17 cellular contexts compared by ENCODE assay signal in genomic region chr1:51555866-51556619, GRCh38. TPM values are rescaled to one million over a fixed set of nuclear protein-coding genes. Genes with fewer than 3 reads are reported as not detected.
DNase-seq lines count a peak whose midpoint lies in the region; ATAC-seq and TF ChIP-seq lines count a peak whose summit lies in the region.
"Had no signal": no experiment of that assay in that cellular context is flagged by ENCODE, and none has a peak within 500 bp of the region (broad histone marks: within the 10 kb centered on the region; RNA-seq: fewer than 3 reads in every experiment).

No MANE protein-coding gene starts in this region.

- H3K79me2 ChIP-seq in PC-3 (ENCODE audit: low read length) = no peaks in the 10 kb centered on the region

- H3K4me3 ChIP-seq in PC-3 (ENCODE audit: low read length) (no peak overlapping the region), epithelial cell of esophagus (ENCODE audit: low read length) (no peak overlapping the region), HAP-1 (no peak overlapping the region), right atrium auricular region (no peak overlapping the region)

- H3K27ac ChIP-seq in PC-3 (ENCODE audit: low read length) (peak overlapping the region; percentile 5), right atrium auricular region (no peak overlapping the region)
- H3K27ac ChIP-seq: RWPE1 had no signal

- H3K9ac ChIP-seq in PC-3 (ENCODE audit: low read length) = no peak overlapping the region

- no peaks in the 10 kb centered on the region for H3K27me3 ChIP-seq in PC-3 (ENCODE audit: low read length)
- H3K27me3 ChIP-seq in HAP-1 (ENCODE audit: low read depth) = no peaks in the 10 kb centered on the region
- H3K27me3 ChIP-seq in right atrium auricular region = no peaks in the 10 kb centered on the region

- TF ChIP-seq CTCF in PC-3 (conservative IDR thresholded peaks at IDR 0.05; ENCODE audit: low read depth, low read length) (no peak), epithelial cell of esophagus (IDR thresholded peaks at IDR 0.05; ENCODE audit: insufficient read depth, low read depth, low read length, missing control alignments) (no peak), right atrium auricular region (IDR thresholded peaks at IDR 0.05) (no peak)

- BruUV-seq in PC-3 (replicated peaks; lab: Mats Ljungman, UMichigan) = no TSS peak

- H3K4me1 ChIP-seq in PC-3 (ENCODE audit: insufficient read depth, low read length) (peaks cover 62% of the 10 kb centered on the region), HAP-1 (peaks cover 11% of the 10 kb centered on the region), right atrium auricular region (no peaks in the 10 kb centered on the region)

- H2AFZ ChIP-seq in PC-3 (ENCODE audit: low read length) = no peak overlapping the region

- POLR2A ChIA-PET in PC-3 (lab: Charles Lee; ENCODE audit: unreplicated experiment) = no interaction called here

- no peaks in the 10 kb centered on the region for H3F3A ChIP-seq in PC-3 (ENCODE audit: low read length, unreplicated experiment)

- CTCF ChIA-PET in PC-3 (lab: Charles Lee) = no interaction called here

- H4K20me1 ChIP-seq in PC-3 (ENCODE audit: low read length) = no peaks in the 10 kb centered on the region

- intact Hi-C loops in PC-3 (cut with micrococcal nuclease) = no loop called here

- H3K9me3 ChIP-seq in PC-3 (ENCODE audit: low read length) (no peaks in the 10 kb centered on the region), HAP-1 (no peaks in the 10 kb centered on the region), right atrium auricular region (no peaks in the 10 kb centered on the region)

- no peak for ATAC-seq in PC-3

- 0 out of 2 replicates have a peak overlapping the region, but pooled peaks have one; percentile 18 for H3K4me2 ChIP-seq in PC-3 (ENCODE audit: low read length)

- DNase-seq in EL (peak; percentile 43), PC-3 (peak; percentile 30), epithelial cell of esophagus (ENCODE audit: low read depth) (peak; percentile 72), kidney glomerular epithelial cell (lab: John Stamatoyannopoulos, UW) (peak; percentile 17), GF-D8 (lab: John Stamatoyannopoulos, UW) (no peak), HAP-1 (ENCODE audit: low spot score in 2 of 2) (no peak), right atrium auricular region (ENCODE audit: low spot score) (no peak)
- no peak for DNase-seq in effector CD4-positive, alpha-beta T cell
- DNase-seq: CD4-positive, alpha-beta T cell; H7; NCI-H1092; NCI-H146; NCI-H2081; NCI-H2171 treated with DMSO at 0.1 percent for 48 hours; NCI-H748 treated with DMSO at 0.1 percent for 48 hours; OCI-M1 had no signal

- in situ Hi-C loops in HAP-1 (cut with MboI; ENCODE audit: low sequenced_read_pairs) = no loop called here

- no peaks in the 10 kb centered on the region for H3K36me3 ChIP-seq in PC-3 (ENCODE audit: low read depth, low read length)
- no peaks in the 10 kb centered on the region for H3K36me3 ChIP-seq in HAP-1 (replicated peaks)
- no peaks in the 10 kb centered on the region for H3K36me3 ChIP-seq in right atrium auricular region

- H3K9me2 ChIP-seq in PC-3 (replicated peaks; ENCODE audit: low read length) = no peaks in the 10 kb centered on the region

RNA-seq across cellular contexts. Expression of gene EPS15, which starts 37.0 kb away (rescaled TPM):
- total RNA-seq in PC-3 (2014; rRNA removed) (24.4 and 26.3 TPM in 2 replicates), right atrium auricular region (10 to 100 TPM; 50.0 to 54.7 TPM)

Comparison
In these comparisons a context has a peak if more than half of its experiments do, and no peak if none do; other contexts are left out.
1. DNase-seq: peak in EL (single experiment), PC-3 (single experiment), epithelial cell of esophagus (single experiment) and kidney glomerular epithelial cell (single experiment); none in GF-D8 (single experiment), effector CD4-positive, alpha-beta T cell (single experiment), HAP-1 (0 of 2) and right atrium auricular region (single experiment).